In genomic region chr22:39283312-39284141, GRCh38 we compare ENCODE assay signal across 9 cellular contexts. TPM values are rescaled to one million over a fixed set of nuclear protein-coding genes. Genes with fewer than 3 reads are reported as not detected.
DNase-seq lines count a peak whose midpoint lies in the region; ATAC-seq and TF ChIP-seq lines count a peak whose summit lies in the region.
"Had no signal": no experiment of that assay in that cellular context is flagged by ENCODE, and none has a peak within 500 bp of the region (broad histone marks: within the 10 kb centered on the region; RNA-seq: fewer than 3 reads in every experiment).

No MANE protein-coding gene starts in this region.

- TF ChIP-seq CTCF in thyroid gland (IDR thresholded peaks at IDR 0.05) (no peak), H9 (conservative IDR thresholded peaks at IDR 0.05) (no peak)

- H3K79me1 ChIP-seq in H9 (ENCODE audit: insufficient read depth, low read depth, low read length, poor library complexity, severe bottlenecking) = no peaks in the 10 kb centered on the region

- peaks cover 0 to 7% of the 10 kb centered on the region in 2 donors for H3K9me3 ChIP-seq in esophagus (ENCODE audit: control insufficient read depth in 2 of 2, insufficient read depth in 1 of 2, low read depth in 1 of 2, low read length in 1 of 2)
- no peaks in the 10 kb centered on the region for H3K9me3 ChIP-seq in thyroid gland
- no peaks in the 10 kb centered on the region for H3K9me3 ChIP-seq in H9 (ENCODE audit: control insufficient read depth, low read depth, low read length)

- H3K27me3 ChIP-seq in esophagus (ENCODE audit: control insufficient read depth in 1 of 2, insufficient read depth in 2 of 2, low read length in 2 of 2) (no peaks in the 10 kb centered on the region), thyroid gland (no peaks in the 10 kb centered on the region), H9 (ENCODE audit: insufficient read depth, low read length) (no peaks in the 10 kb centered on the region)

- H2BK12ac ChIP-seq in H9 (ENCODE audit: insufficient read length, low read depth, low read length) = no peak overlapping the region

- ATAC-seq in activated CD4-positive, CD25-positive, alpha-beta regulatory T cell treated with anti-CD3 and anti-CD28 coated beads, Interleukin-2, amount 50 U/mL, for 24 hours = no peak

- H3K4me1 Mint-ChIP-seq in H9 = peaks cover 19 to 24% of the 10 kb centered on the region in 2 experiments

- no peak overlapping the region for H3K9ac ChIP-seq in H9 (ENCODE audit: extremely low read depth, insufficient read length, low read length)

- no peak overlapping the region for H3K23ac ChIP-seq in H9 (ENCODE audit: insufficient read length, low read depth, low read length)

- no peak overlapping the region for H4K5ac ChIP-seq in H9 (ENCODE audit: insufficient read length, low read depth, low read length)

- H3K36me3 ChIP-seq in esophagus (ENCODE audit: control insufficient read depth in 2 of 2, insufficient read depth in 2 of 2, low read length in 1 of 2) = no peaks in the 10 kb centered on the region
- H3K36me3 ChIP-seq in thyroid gland = no peaks in the 10 kb centered on the region

- no peak overlapping the region for H3T11ph ChIP-seq in H9 (ENCODE audit: low read length)

- no peak overlapping the region for H2BK5ac ChIP-seq in H9 (ENCODE audit: insufficient read length, low read length)

- no peak overlapping the region; a peak in 1 of 5 replicates for H3K4me3 Mint-ChIP-seq in H9
- H3K4me3 Mint-ChIP-seq: activated naive CD4-positive, alpha-beta T cell treated with anti-CD3 and anti-CD28 coated beads, Interleukin-2, amount 50 U/mL, for 24 hours had no signal

- H3K4ac ChIP-seq in H9 (ENCODE audit: low read depth, low read length) = no peak overlapping the region

- no peak overlapping the region for H2BK15ac ChIP-seq in H9 (ENCODE audit: low read depth, low read length)

- no peaks in the 10 kb centered on the region for H3K23me2 ChIP-seq in H9 (ENCODE audit: insufficient read length, low read depth, low read length, poor library complexity, severe bottlenecking)

- H3K4me3 ChIP-seq in esophagus (ENCODE audit: low read depth in 1 of 2, low read length in 2 of 2) (no peak overlapping the region), thyroid gland (replicated peaks in 1 of 3) (no peak overlapping the region)

- peaks cover 7% of the 10 kb centered on the region for H3K27me3 Mint-ChIP-seq in H9 (ENCODE audit: low read depth)
- H3K27me3 Mint-ChIP-seq: activated naive CD4-positive, alpha-beta T cell treated with anti-CD3 and anti-CD28 coated beads, Interleukin-2, amount 50 U/mL, for 24 hours had no signal

- H2BK120ac ChIP-seq in H9 (ENCODE audit: low read depth, low read length, poor library complexity, severe bottlenecking) = no peak overlapping the region

- no peak overlapping the region for H3K27ac Mint-ChIP-seq in H9
- H3K27ac Mint-ChIP-seq: activated naive CD4-positive, alpha-beta T cell treated with anti-CD3 and anti-CD28 coated beads, Interleukin-2, amount 50 U/mL, for 24 hours had no signal

- H4K91ac ChIP-seq in H9 (ENCODE audit: insufficient read length, low read depth, low read length) = no peak overlapping the region

- no peak overlapping the region for H3K4me2 ChIP-seq in H9 (ENCODE audit: insufficient read depth, insufficient read length, low read length)

- peaks cover 0 to 4% of the 10 kb centered on the region in 2 experiments; a peak in 2 of 5 replicates for H3K9me3 Mint-ChIP-seq in H9
- H3K9me3 Mint-ChIP-seq: activated naive CD4-positive, alpha-beta T cell treated with anti-CD3 and anti-CD28 coated beads, Interleukin-2, amount 50 U/mL, for 24 hours had no signal

- H4K8ac ChIP-seq in H9 (replicated peaks; ENCODE audit: insufficient read length, low read depth, low read length) = no peak overlapping the region

- no peak for TF ChIP-seq POLR2A in thyroid gland (IDR thresholded peaks at IDR 0.05)

- no peaks in the 10 kb centered on the region for H3K79me2 ChIP-seq in H9 (ENCODE audit: insufficient read depth, low read length)

- H3K4me1 ChIP-seq in esophagus (ENCODE audit: control insufficient read depth in 2 of 2, insufficient read depth in 2 of 2, low read length in 1 of 2) (peaks cover 11 to 20% of the 10 kb centered on the region in 2 donors), thyroid gland (peaks cover 0 to 21% of the 10 kb centered on the region in 2 donors), H9 (ENCODE audit: insufficient read depth, low read length) (peaks cover 4% of the 10 kb centered on the region; the same call in 1 of the 2 replicates)

- DNase-seq in OCI-M1 (lab: John Stamatoyannopoulos, UW) = peak; percentile 74
- DNase-seq in medulla oblongata (ENCODE audit: extremely low spot score) = peak; percentile 74
- no peak for DNase-seq in thyroid gland
- no peak for DNase-seq in NCI-H187 treated with DMSO at 0.1 percent for 48 hours (lab: John Stamatoyannopoulos, UW)
- DNase-seq in NCI-H2107 (lab: John Stamatoyannopoulos, UW) = no peak
- no peak for DNase-seq in H9

- H3K56ac ChIP-seq in H9 (ENCODE audit: insufficient read length, low read depth, low read length) = no peak overlapping the region

- H3K36me3 Mint-ChIP-seq in H9 (ENCODE audit: insufficient read depth in 1 of 3, low read depth in 3 of 3) = no peaks in the 10 kb centered on the region

- intact Hi-C loops in thyroid gland (cut with DNase I) = no loop called here

- H2BK20ac ChIP-seq in H9 (ENCODE audit: low read depth, low read length, poor library complexity, severe bottlenecking) = no peak overlapping the region

- WGBS in esophagus, 2 donors = 48 to 73% methylated on average over 26 to 27 of the region's 27 CpGs
- 70 to 75% methylated on average over 8 to 13 of the region's 27 CpGs for WGBS in thyroid gland, 2 donors
- no CpG with 5 or more reads among the region's 27 CpGs for WGBS in H9 (ENCODE audit: extremely low coverage, insufficient read length, low lambda C conversion rate)

- no peak overlapping the region; the same call in 1 of the 2 replicates for H3K14ac ChIP-seq in H9 (ENCODE audit: insufficient read depth, low read length)

- H2AFZ ChIP-seq in H9 (ENCODE audit: low read length) = no peak overlapping the region

- H3K27ac ChIP-seq in esophagus (ENCODE audit: low read depth in 2 of 2, low read length in 1 of 2) (peak overlapping the region; percentile 29 to 44), thyroid gland (peak overlapping the region; percentile 44 to 70 (median 66)), H9 (ENCODE audit: insufficient read length, low read depth, low read length) (no peak overlapping the region)

- no peak overlapping the region for H2AK5ac ChIP-seq in H9 (ENCODE audit: insufficient read length, low read length)

- H4K20me1 ChIP-seq in H9 (ENCODE audit: control insufficient read depth, insufficient read depth, insufficient read length) = no peaks in the 10 kb centered on the region

- H3K18ac ChIP-seq in H9 (ENCODE audit: insufficient read length, low read depth, low read length) = no peak overlapping the region

RNA-seq across cellular contexts. Expression of gene RPL3, which starts 35.9 kb away (rescaled TPM):
- 1,000 to 10,000 TPM; 1,521 to 2,885 TPM for polyA plus RNA-seq in esophagus
- total RNA-seq in thyroid gland (1,000 to 10,000 TPM; 1,451 to 2,031 (median 1,880) TPM), H9 (2021) (2,830 and 2,855 TPM in 2 replicates)

RNA-seq across cellular contexts. Expression of gene PDGFB, which starts 38.7 kb away (rescaled TPM):
- polyA plus RNA-seq in esophagus = 1 to 10 TPM; 1.2 to 1.8 TPM
- total RNA-seq in thyroid gland = 10 to 100 TPM in 1 of 4 donors, 1 to 10 TPM in 3; 3.6 to 10.5 (median 3.9) TPM
- total RNA-seq in H9 (2021) = 6.1 and 7.1 TPM in 2 replicates

Comparison
In these comparisons a context has a peak if more than half of its experiments do, and no peak if none do; other contexts are left out.
1. DNase-seq: peak in OCI-M1 (single experiment) and medulla oblongata (single experiment); none in thyroid gland (0 of 2), NCI-H187 treated with DMSO at 0.1 percent for 48 hours (single experiment), NCI-H2107 (single experiment) and H9 (single experiment).